ENCODE assay signal across 12 cellular contexts in the genomic region with DNA sequence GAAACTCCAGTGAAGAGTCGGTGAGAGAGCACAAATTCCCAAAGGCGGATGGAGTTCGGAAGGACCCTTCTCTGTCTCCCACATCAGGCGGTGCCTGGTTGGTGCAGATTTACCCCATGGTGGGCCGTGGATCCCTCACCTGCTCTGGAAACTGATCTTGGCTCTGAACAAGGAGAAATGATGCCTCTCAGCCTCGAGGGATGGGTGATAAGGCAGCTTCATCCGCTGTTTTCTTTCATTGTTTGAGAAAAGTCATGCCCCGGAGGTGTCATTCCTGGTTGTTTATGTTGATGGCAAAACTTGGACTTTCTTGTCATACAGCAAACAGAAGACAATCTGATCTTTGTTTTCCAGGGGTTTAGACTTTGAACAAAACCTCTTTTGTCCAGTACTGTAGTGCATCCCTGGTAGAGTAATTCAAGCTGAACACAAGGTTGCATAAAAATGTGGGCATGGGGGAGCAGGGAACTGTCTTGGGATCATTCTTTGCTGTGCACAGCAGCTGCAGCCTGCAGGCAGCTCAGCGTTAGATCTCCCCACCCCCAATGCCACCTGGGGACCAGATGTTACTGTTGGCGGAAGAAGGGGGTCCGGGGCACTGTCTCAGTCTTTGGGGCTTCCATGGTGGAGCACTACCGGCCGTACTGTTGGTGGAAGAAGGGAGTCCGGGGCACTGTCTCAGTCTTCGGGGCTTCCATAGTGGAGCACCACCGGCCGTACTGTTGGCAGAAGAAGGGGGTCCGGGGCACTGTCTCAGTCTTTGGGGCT.
A peak's percentile ranks its signal among the peaks of the same experiment; 100 is the strongest.
DNase-seq lines count a peak whose midpoint lies in the region; ATAC-seq, FAIRE-seq and TF ChIP-seq lines count a peak whose summit lies in the region.
"Had no signal": no experiment of that assay in that cellular context is flagged by ENCODE, and none has a peak within 500 bp of the region (broad histone marks: within the 10 kb centered on the region; RNA-seq: fewer than 3 reads in every experiment).

No MANE protein-coding gene starts in this region.

- no peaks in the 10 kb centered on the region for H3K9me3 Mint-ChIP-seq in MCF 10A (ENCODE audit: unreplicated experiment)
- no peaks in the 10 kb centered on the region for H3K9me3 Mint-ChIP-seq in T-cell
- H3K9me3 Mint-ChIP-seq in CD14-positive monocyte: peaks cover 10 to 22% (median 14%) of the 10 kb centered on the region in 7 donors
- H3K9me3 Mint-ChIP-seq: activated T-helper 2 cell treated with anti-CD3 and anti-CD28 coated beads, Interferon-gamma antibody, Interleukin-2, Interleukin-4, amounts not matched to agents 10 μg/mL and 5 μg/mL and 100 μg/mL, durations not matched to agents 14 hours and 24 hours and 36 hours had no signal

- POLR2A ChIA-PET in MCF 10A (lab: Yijun Ruan, JAX) (no interaction called here), T-cell (lab: Charles Lee) (interaction anchor here in 1 of 2 donors (0.7 kb wide), 2 partner anchors 96 to 385 kb away, joined by 3 read pairs; no protein-coding TSS in a partner anchor)

- H3K27ac ChIP-seq in breast epithelium (peak overlapping the region; percentile 34 to 55), kidney (ENCODE audit: low read depth in 2 of 2, low read length in 2 of 2) (no peak overlapping the region), substantia nigra (ENCODE audit: low read depth, low read length, poor library complexity, severe bottlenecking) (peak overlapping the region; percentile 57)
- H3K27ac ChIP-seq: cardiac muscle cell, left lung had no signal

- DNase-seq in breast epithelium (ENCODE audit: low spot score in 2 of 2): peak in 1 of 2 donors; percentile 44
- no peak for DNase-seq in MCF 10A (ENCODE audit: unreplicated experiment)
- no peak for DNase-seq in T-cell
- DNase-seq in kidney: peak; percentile 18
- DNase-seq in substantia nigra (lab: John Stamatoyannopoulos, UW): peak in 3 of 49 donors; percentile 13 to 28 (median 19)
- DNase-seq in CD14-positive monocyte (ENCODE audit: low spot score): no peak
- no peak for DNase-seq in ecto neural progenitor cell (ENCODE audit: low spot score)
- DNase-seq: MM.1S had no signal

- H3K4me3 ChIP-seq in breast epithelium (no peak overlapping the region), kidney (ENCODE audit: low read length in 2 of 2) (no peak overlapping the region)
- H3K4me3 ChIP-seq: cardiac muscle cell, left lung had no signal

- no peak overlapping the region for H3K9ac ChIP-seq in kidney (ENCODE audit: low read length in 2 of 2)

- H3K27me3 Mint-ChIP-seq in MCF 10A (ENCODE audit: insufficient read depth, unreplicated experiment) (no peaks in the 10 kb centered on the region), T-cell (no peaks in the 10 kb centered on the region), CD14-positive monocyte (ENCODE audit: low read depth in 3 of 3) (no peaks in the 10 kb centered on the region)

- H3K9me3 ChIP-seq in breast epithelium (peaks cover 0 to 3% of the 10 kb centered on the region in 2 donors), kidney (ENCODE audit: control insufficient read depth in 1 of 2, low read length in 2 of 2) (peaks cover 0 to 2% of the 10 kb centered on the region in 2 donors)

- H3K4me1 ChIP-seq in breast epithelium (no peaks in the 10 kb centered on the region), kidney (ENCODE audit: control insufficient read depth in 1 of 2, insufficient read depth in 1 of 2, low read depth in 1 of 2, low read length in 2 of 2) (no peaks in the 10 kb centered on the region)
- H3K4me1 ChIP-seq: left lung had no signal

- no peak overlapping the region for H3K27ac Mint-ChIP-seq in MCF 10A (ENCODE audit: low read depth, unreplicated experiment)
- peak overlapping the region; percentile 49 to 52 for H3K27ac Mint-ChIP-seq in T-cell
- H3K27ac Mint-ChIP-seq in CD14-positive monocyte: no peak overlapping the region
- H3K27ac Mint-ChIP-seq: activated T-helper 2 cell treated with anti-CD3 and anti-CD28 coated beads, Interferon-gamma antibody, Interleukin-2, Interleukin-4, amounts not matched to agents 10 μg/mL and 5 μg/mL and 100 μg/mL, durations not matched to agents 14 hours and 24 hours and 36 hours had no signal

- TF ChIP-seq POLR2A in breast epithelium (IDR thresholded peaks at IDR 0.05): no peak

- intact Hi-C loops in breast epithelium (cut with DNase I; ENCODE audit: low total_unique reads): loop anchor here (10.0 kb wide), 1 partner anchor 72 kb away; no protein-coding TSS in a partner anchor
- intact Hi-C loops in MCF 10A (cut with micrococcal nuclease): no loop called here
- intact Hi-C loops in kidney (cut with DNase I): no loop called here
- intact Hi-C loops in CD14-positive monocyte (cut with micrococcal nuclease): no loop called here

- no TSS peak for BruUV-seq in MCF 10A (replicated peaks; lab: Mats Ljungman, UMichigan)

- CTCF ChIA-PET in MCF 10A (lab: Yijun Ruan, JAX): no interaction called here
- CTCF ChIA-PET in T-cell (lab: Charles Lee): no interaction called here

- no peaks in the 10 kb centered on the region for H3K36me3 ChIP-seq in breast epithelium
- no peaks in the 10 kb centered on the region for H3K36me3 ChIP-seq in kidney (ENCODE audit: control insufficient read depth in 1 of 2, insufficient read depth in 2 of 2, low read length in 2 of 2)
- H3K36me3 ChIP-seq: cardiac muscle cell had no signal

- H3K4me3 Mint-ChIP-seq in MCF 10A (ENCODE audit: unreplicated experiment) (no peak overlapping the region), T-cell (no peak overlapping the region), CD14-positive monocyte (no peak overlapping the region)

- FAIRE-seq in kidney (lab: Jason Lieb, UNC): no peak

- TF ChIP-seq CTCF in breast epithelium (IDR thresholded peaks at IDR 0.05) (no peak), MCF 10A (IDR thresholded peaks at IDR 0.05; ENCODE audit: unreplicated experiment) (no peak), kidney (IDR thresholded peaks at IDR 0.05; ENCODE audit: borderline replicate concordance, extremely low read depth, insufficient read depth) (no peak), CD14-positive monocyte (IDR thresholded peaks at IDR 0.05) (no peak)

- ATAC-seq in T-cell (replicated peaks in 1 of 4) (no peak), SK-N-SH treated with all-trans-retinoic acid at 6 μM for 48 hours (no peak)
- ATAC-seq: left lung had no signal

- peaks cover 6% of the 10 kb centered on the region for H3K36me3 Mint-ChIP-seq in MCF 10A (ENCODE audit: insufficient read depth, unreplicated experiment)
- H3K36me3 Mint-ChIP-seq in T-cell: peaks cover 23% of the 10 kb centered on the region
- peaks cover 14 to 38% of the 10 kb centered on the region in 2 donors for H3K36me3 Mint-ChIP-seq in CD14-positive monocyte

- H3K27me3 ChIP-seq in breast epithelium: no peaks in the 10 kb centered on the region
- H3K27me3 ChIP-seq: cardiac muscle cell, left lung had no signal

- H3K4me1 Mint-ChIP-seq in MCF 10A (ENCODE audit: insufficient read depth, unreplicated experiment): no peaks in the 10 kb centered on the region
- H3K4me1 Mint-ChIP-seq in T-cell: peaks cover 11 to 17% (median 15%) of the 10 kb centered on the region in 3 donors
- no peaks in the 10 kb centered on the region for H3K4me1 Mint-ChIP-seq in CD14-positive monocyte

TF ChIP-seq in SK-N-SH treated with all-trans-retinoic acid at 6 μM for 48 hours, 23 proteins besides CTCF, POLR2A, EP300 and RAD21:
- TF ChIP-seq RARB (CRISPR knock-in tag; IDR thresholded peaks at IDR 0.05) (no peak), ZC3H10 (CRISPR knock-in tag; IDR thresholded peaks at IDR 0.05) (no peak), TCF4 (CRISPR knock-in tag; IDR thresholded peaks at IDR 0.05; ENCODE audit: borderline replicate concordance) (no peak), OSR1 (CRISPR knock-in tag; IDR thresholded peaks at IDR 0.05) (no peak)

Comparison
In these comparisons a context has a peak if more than half of its experiments do, and no peak if none do; other contexts are left out.
1. H3K27ac ChIP-seq: peak in breast epithelium (2 of 2) and substantia nigra (single experiment); none in kidney (0 of 2).
2. H3K27ac Mint-ChIP-seq: peak in T-cell (2 of 2); none in MCF 10A (single experiment) and CD14-positive monocyte (0 of 7).